Comparison of ENCODE assay signal across 1 cellular context in the genomic region with DNA sequence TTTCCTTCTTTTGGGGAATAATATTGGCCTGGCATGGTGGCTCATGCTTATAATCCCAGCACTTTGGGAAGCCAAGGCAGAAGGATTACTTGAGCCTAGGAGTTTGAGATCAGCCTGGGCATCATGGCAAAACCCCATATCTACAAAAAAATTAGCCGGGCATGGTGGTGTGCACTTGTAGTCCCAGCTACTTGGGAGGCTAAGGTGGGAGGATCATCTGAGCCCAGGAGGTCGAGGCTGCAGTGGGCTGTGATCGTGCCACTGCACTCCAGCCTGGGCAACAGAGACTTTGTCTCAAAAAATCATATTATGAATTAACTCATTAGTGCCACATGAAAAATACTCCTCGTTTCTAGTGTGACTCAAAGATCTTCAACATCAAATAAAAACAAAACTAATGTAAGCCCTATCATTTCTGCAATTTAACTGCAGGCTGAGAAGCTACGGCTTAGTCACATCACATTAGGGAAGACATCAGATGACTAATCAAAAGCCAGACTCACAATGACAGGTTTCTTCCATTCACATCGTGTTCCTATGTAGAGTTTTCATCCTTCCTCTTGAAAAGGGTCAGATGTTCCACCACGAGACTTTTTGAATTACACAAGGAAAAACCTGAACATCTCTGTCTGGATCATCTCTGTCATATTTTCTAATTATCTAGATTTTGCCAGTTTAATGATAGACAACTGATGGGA.
TF ChIP-seq lines count a peak whose summit lies in the region.

No MANE protein-coding gene starts in this region.

TF ChIP-seq in SK-N-SH, 30 proteins besides CTCF, POLR2A, EP300 and RAD21:
- peak; percentile 23; the same call in 1 of the 2 replicates for TF ChIP-seq FOSL2 (IDR thresholded peaks at IDR 0.05; ENCODE audit: borderline replicate concordance, low read depth)
- TF ChIP-seq, protein P1, sequence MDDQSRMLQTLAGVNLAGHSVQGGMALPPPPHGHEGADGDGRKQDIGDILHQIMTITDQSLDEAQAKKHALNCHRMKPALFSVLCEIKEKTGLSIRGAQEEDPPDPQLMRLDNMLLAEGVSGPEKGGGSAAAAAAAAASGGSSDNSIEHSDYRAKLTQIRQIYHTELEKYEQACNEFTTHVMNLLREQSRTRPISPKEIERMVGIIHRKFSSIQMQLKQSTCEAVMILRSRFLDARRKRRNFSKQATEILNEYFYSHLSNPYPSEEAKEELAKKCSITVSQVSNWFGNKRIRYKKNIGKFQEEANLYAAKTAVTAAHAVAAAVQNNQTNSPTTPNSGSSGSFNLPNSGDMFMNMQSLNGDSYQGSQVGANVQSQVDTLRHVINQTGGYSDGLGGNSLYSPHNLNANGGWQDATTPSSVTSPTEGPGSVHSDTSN (IDR thresholded peaks at IDR 0.05): peak; percentile 79
